Comparison of ENCODE assay signal across 23 cellular contexts in genomic region chr4:10496200-10496599, GRCh38.
"Had no signal": no experiment of that assay in that cellular context is flagged by ENCODE, and none has a peak within 500 bp of the region (broad histone marks: within the 10 kb centered on the region; RNA-seq: fewer than 3 reads in every experiment).

No MANE protein-coding gene starts in this region.

- H3K27ac Mint-ChIP-seq: activated CD4-positive, alpha-beta T cell treated with anti-CD3 and anti-CD28 coated beads, Interleukin-2, amount 10 ng/mL, durations not matched to agents 7 days and 5 days; activated CD8-positive, alpha-beta T cell treated with anti-CD3 and anti-CD28 coated beads, Interleukin-2, amount 10 ng/mL, durations not matched to agents 7 days and 5 days; activated naive CD4-positive, alpha-beta T cell treated with anti-CD3 and anti-CD28 coated beads, Interleukin-2, amount 10 ng/mL, durations not matched to agents 7 days and 5 days; activated naive CD8-positive, alpha-beta T cell treated with anti-CD3 and anti-CD28 coated beads, Interleukin-2, amount 50 U/mL, for 24 hours; nephron; progenitor cell of endocrine pancreas; stimulated activated naive B cell treated with anti-CD40 and anti-IgM and Interleukin-4, amounts not matched to agents 10 μg/mL and 1 μg/mL and 100 μg/mL, for 72 hours had no signal

- DNase-seq: activated CD4-positive, alpha-beta T cell treated with anti-CD3 and anti-CD28 coated beads, Interleukin-2, amount 10 ng/mL, durations not matched to agents 7 days and 5 days; activated CD8-positive, alpha-beta memory T cell treated with anti-CD3 and anti-CD28 coated beads, Interleukin-2, amount 50 U/mL, for 4 hours; activated CD8-positive, alpha-beta T cell treated with anti-CD3 and anti-CD28 coated beads, Interleukin-2, amount 10 ng/mL, durations not matched to agents 7 days and 5 days; activated naive CD4-positive, alpha-beta T cell treated with anti-CD3 and anti-CD28 coated beads, Interleukin-2, amount 10 ng/mL, durations not matched to agents 7 days and 5 days; activated naive CD8-positive, alpha-beta T cell treated with anti-CD3 and anti-CD28 coated beads, Interleukin-2, amount 50 U/mL, for 24 hours; activated T-cell treated with anti-CD3 and anti-CD28 coated beads, Interleukin-2, amount 50 U/mL, for 4 hours; anterior cingulate cortex; brain microvascular endothelial cell; cortex of kidney; effector CD4-positive, alpha-beta T cell; heart left ventricle; kidney; midbrain; occipital lobe; stimulated activated naive B cell treated with anti-CD40 and anti-IgM and Interleukin-4, amounts not matched to agents 10 μg/mL and 1 μg/mL and 100 μg/mL, for 72 hours had no signal

- ATAC-seq: activated CD4-positive, CD25-positive, alpha-beta regulatory T cell treated with anti-CD3 and anti-CD28 coated beads, Interleukin-2, amount 50 U/mL, for 24 hours; activated CD8-positive, alpha-beta T cell treated with anti-CD3 and anti-CD28 coated beads, Interleukin-2, amount 10 ng/mL, durations not matched to agents 7 days and 5 days; activated naive CD8-positive, alpha-beta T cell treated with anti-CD3 and anti-CD28 coated beads, Interleukin-2, amount 50 U/mL, for 24 hours; activated T-cell treated with anti-CD3 and anti-CD28 coated beads, Interleukin-2, amount 50 U/mL, for 4 hours; esophagus mucosa; gastroesophageal sphincter; heart left ventricle; left lobe of liver; stimulated activated naive B cell treated with anti-CD40 and anti-IgM and Interleukin-4, amounts not matched to agents 10 μg/mL and 1 μg/mL and 100 μg/mL, for 72 hours had no signal

- H3K27me3 Mint-ChIP-seq: activated CD4-positive, alpha-beta T cell treated with anti-CD3 and anti-CD28 coated beads, Interleukin-2, amount 10 ng/mL, durations not matched to agents 7 days and 5 days; activated naive CD8-positive, alpha-beta T cell treated with anti-CD3 and anti-CD28 coated beads, Interleukin-2, amount 50 U/mL, for 24 hours had no signal

- H3K9me3 ChIP-seq: gastroesophageal sphincter, heart left ventricle had no signal

- H3K4me3 ChIP-seq: gastroesophageal sphincter, heart left ventricle, lung had no signal

- H3K9me3 Mint-ChIP-seq: activated CD4-positive, alpha-beta T cell treated with anti-CD3 and anti-CD28 coated beads, Interleukin-2, amount 10 ng/mL, durations not matched to agents 7 days and 5 days; activated naive CD4-positive, alpha-beta T cell treated with anti-CD3 and anti-CD28 coated beads, Interleukin-2, amount 10 ng/mL, durations not matched to agents 7 days and 5 days; activated naive CD8-positive, alpha-beta T cell treated with anti-CD3 and anti-CD28 coated beads, Interleukin-2, amount 50 U/mL, for 24 hours; activated T-cell treated with anti-CD3 and anti-CD28 coated beads, Interleukin-2, amount 50 U/mL, for 4 hours; central memory CD8-positive, alpha-beta T cell; nephron; stimulated activated naive B cell treated with anti-CD40 and anti-IgM and Interleukin-4, amounts not matched to agents 10 μg/mL and 1 μg/mL and 100 μg/mL, for 72 hours had no signal

- H3K27ac ChIP-seq: brain microvascular endothelial cell, gastroesophageal sphincter, heart left ventricle had no signal

- H3K4me1 Mint-ChIP-seq: activated CD4-positive, alpha-beta T cell treated with anti-CD3 and anti-CD28 coated beads, Interleukin-2, amount 10 ng/mL, durations not matched to agents 7 days and 5 days; activated naive CD4-positive, alpha-beta T cell treated with anti-CD3 and anti-CD28 coated beads, Interleukin-2, amount 10 ng/mL, durations not matched to agents 7 days and 5 days; activated naive CD8-positive, alpha-beta T cell treated with anti-CD3 and anti-CD28 coated beads, Interleukin-2, amount 50 U/mL, for 24 hours; central memory CD8-positive, alpha-beta T cell; nephron; stimulated activated naive B cell treated with anti-CD40 and anti-IgM and Interleukin-4, amounts not matched to agents 10 μg/mL and 1 μg/mL and 100 μg/mL, for 72 hours had no signal

- H3K36me3 Mint-ChIP-seq: activated naive CD4-positive, alpha-beta T cell treated with anti-CD3 and anti-CD28 coated beads, Interleukin-2, amount 10 ng/mL, durations not matched to agents 7 days and 5 days had no signal

- H3K4me1 ChIP-seq: gastroesophageal sphincter, heart left ventricle had no signal

- H3K27me3 ChIP-seq: brain microvascular endothelial cell had no signal

- H3K4me3 Mint-ChIP-seq: activated CD4-positive, alpha-beta T cell treated with anti-CD3 and anti-CD28 coated beads, Interleukin-2, amount 10 ng/mL, durations not matched to agents 7 days and 5 days; activated CD8-positive, alpha-beta T cell treated with anti-CD3 and anti-CD28 coated beads, Interleukin-2, amount 10 ng/mL, durations not matched to agents 7 days and 5 days; activated naive CD4-positive, alpha-beta T cell treated with anti-CD3 and anti-CD28 coated beads, Interleukin-2, amount 10 ng/mL, durations not matched to agents 7 days and 5 days; activated naive CD8-positive, alpha-beta T cell treated with anti-CD3 and anti-CD28 coated beads, Interleukin-2, amount 50 U/mL, for 24 hours; activated T-cell treated with anti-CD3 and anti-CD28 coated beads, Interleukin-2, amount 50 U/mL, for 4 hours; central memory CD8-positive, alpha-beta T cell; nephron; stimulated activated naive B cell treated with anti-CD40 and anti-IgM and Interleukin-4, amounts not matched to agents 10 μg/mL and 1 μg/mL and 100 μg/mL, for 72 hours had no signal

- H3K36me3 ChIP-seq: brain microvascular endothelial cell, gastroesophageal sphincter, heart left ventricle had no signal
